29 cellular contexts compared by ENCODE assay signal in the genomic region with DNA sequence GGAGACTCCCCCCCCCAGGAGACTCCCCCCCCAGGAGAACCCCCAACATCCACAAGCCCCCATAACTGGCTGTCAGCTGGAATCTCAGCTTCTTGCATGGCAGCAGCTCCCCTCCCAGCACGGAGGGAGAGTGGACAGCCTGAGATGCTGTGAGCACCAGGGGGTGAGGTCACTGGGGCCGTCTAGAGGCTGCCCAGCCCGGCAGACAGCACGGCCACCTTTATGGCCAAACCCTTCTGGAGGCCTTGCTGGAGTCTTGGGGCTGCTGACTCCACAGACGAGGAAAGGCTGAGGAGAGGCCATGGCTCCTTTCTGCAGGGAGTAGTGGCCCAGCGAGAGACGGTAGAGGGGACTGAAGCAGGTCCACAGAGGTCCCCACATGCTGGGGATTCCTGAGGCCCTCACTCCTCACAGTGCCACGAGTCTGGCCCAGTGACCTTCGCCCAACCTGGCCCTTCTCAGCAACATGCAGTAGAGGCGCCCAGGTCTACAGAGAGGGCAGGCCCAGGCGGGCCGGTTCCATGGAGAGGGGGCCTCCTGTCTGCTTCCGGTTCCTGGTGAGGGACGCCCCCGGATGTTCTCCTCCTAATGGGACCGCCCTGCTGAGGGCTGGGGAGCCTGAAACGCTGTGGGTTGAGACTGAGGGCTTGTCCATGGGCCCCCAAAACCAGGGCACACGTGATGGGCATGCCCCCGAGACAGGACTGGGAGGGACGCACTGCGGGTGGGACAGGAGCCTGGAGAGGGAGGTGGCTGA.
DNase-seq lines count a peak whose midpoint lies in the region; ATAC-seq, FAIRE-seq and TF ChIP-seq lines count a peak whose summit lies in the region.
"Had no signal": no experiment of that assay in that cellular context is flagged by ENCODE, and none has a peak within 500 bp of the region (broad histone marks: within the 10 kb centered on the region; RNA-seq: fewer than 3 reads in every experiment).

No MANE protein-coding gene starts in this region.

- H3K4me1 Mint-ChIP-seq in activated T-cell treated with anti-CD3 and anti-CD28 coated beads, Interleukin-2, amount 50 U/mL, for 24 hours (ENCODE audit: low read depth) = no peaks in the 10 kb centered on the region
- H3K4me1 Mint-ChIP-seq in activated T-cell treated with anti-CD3 and anti-CD28 coated beads, Interleukin-2, amount 50 U/mL, for 72 hours (ENCODE audit: low read depth) = no peaks in the 10 kb centered on the region
- no peaks in the 10 kb centered on the region for H3K4me1 Mint-ChIP-seq in H9
- peaks cover 15% of the 10 kb centered on the region for H3K4me1 Mint-ChIP-seq in osteocyte (ENCODE audit: unreplicated experiment)
- no peaks in the 10 kb centered on the region for H3K4me1 Mint-ChIP-seq in type B pancreatic cell (ENCODE audit: unreplicated experiment)
- H3K4me1 Mint-ChIP-seq: CD4-positive, alpha-beta memory T cell had no signal

- H2BK15ac ChIP-seq in H9 (ENCODE audit: low read depth, low read length) (no peak overlapping the region), H1 (ENCODE audit: low read length) (no peak overlapping the region)

- H4K91ac ChIP-seq in H9 (ENCODE audit: insufficient read length, low read depth, low read length) = no peak overlapping the region
- H4K91ac ChIP-seq in H1 (replicated peaks; ENCODE audit: insufficient read length, low read length) = no peak overlapping the region

- ATAC-seq in activated T-cell treated with anti-CD3 and anti-CD28 coated beads, Interleukin-2, amount 50 U/mL, for 72 hours (replicated peaks in 1 of 2) = no peak

- no peak overlapping the region for H3K4me3 Mint-ChIP-seq in activated T-cell treated with anti-CD3 and anti-CD28 coated beads, Interleukin-2, amount 50 U/mL, for 24 hours
- H3K4me3 Mint-ChIP-seq in activated T-cell treated with anti-CD3 and anti-CD28 coated beads, Interleukin-2, amount 50 U/mL, for 72 hours = no peak overlapping the region
- H3K4me3 Mint-ChIP-seq in H9 (no peak overlapping the region), osteocyte (ENCODE audit: unreplicated experiment) (no peak overlapping the region), type B pancreatic cell (no peak overlapping the region)
- H3K4me3 Mint-ChIP-seq: CD4-positive, alpha-beta memory T cell had no signal

- no peak overlapping the region for H2BK120ac ChIP-seq in H9 (ENCODE audit: low read depth, low read length, poor library complexity, severe bottlenecking)
- no peak overlapping the region for H2BK120ac ChIP-seq in H1 (replicated peaks; ENCODE audit: low read depth, low read length)

- H3K27ac ChIP-seq in H9 (ENCODE audit: insufficient read length, low read depth, low read length) = no peak overlapping the region
- no peak overlapping the region for H3K27ac ChIP-seq in H1 (ENCODE audit: low read depth, low read length)
- no peak overlapping the region for H3K27ac ChIP-seq in prostate gland
- H3K27ac ChIP-seq: neutrophil, skin epidermis, transverse colon had no signal

- no peak overlapping the region for H3T11ph ChIP-seq in H9 (ENCODE audit: low read length)

- H2AFZ ChIP-seq in H9 (ENCODE audit: low read length) (no peak overlapping the region), H1 (ENCODE audit: low read length) (no peak overlapping the region)

- no peaks in the 10 kb centered on the region for H3K27me3 ChIP-seq in H9 (ENCODE audit: insufficient read depth, low read length)
- H3K27me3 ChIP-seq in H1 (replicated peaks in 1 of 4; ENCODE audit: control insufficient read depth in 3 of 4, extremely low read depth in 1 of 4, insufficient read depth in 3 of 4, low read length in 3 of 4) = no peaks in the 10 kb centered on the region
- H3K27me3 ChIP-seq in prostate gland (replicated peaks; ENCODE audit: insufficient read depth) = peaks cover 2% of the 10 kb centered on the region
- H3K27me3 ChIP-seq: neutrophil, transverse colon had no signal

- H3K79me2 ChIP-seq in H9 (ENCODE audit: insufficient read depth, low read length) = no peaks in the 10 kb centered on the region
- no peaks in the 10 kb centered on the region for H3K79me2 ChIP-seq in H1 (ENCODE audit: control insufficient read depth in 1 of 2, insufficient read depth in 2 of 2, low read length in 2 of 2)

- no peak overlapping the region for H3K4me3 ChIP-seq in H1 (ENCODE audit: extremely low read depth in 1 of 4, insufficient read depth in 2 of 4, low read depth in 3 of 4, low read length in 4 of 4)
- H3K4me3 ChIP-seq in prostate gland = no peak overlapping the region
- H3K4me3 ChIP-seq: skin epidermis, transverse colon had no signal

- H3K9me3 Mint-ChIP-seq in activated T-cell treated with anti-CD3 and anti-CD28 coated beads, Interleukin-2, amount 50 U/mL, for 24 hours = no peaks in the 10 kb centered on the region
- no peaks in the 10 kb centered on the region for H3K9me3 Mint-ChIP-seq in activated T-cell treated with anti-CD3 and anti-CD28 coated beads, Interleukin-2, amount 50 U/mL, for 72 hours
- peaks cover 3% of the 10 kb centered on the region in 2 experiments; a peak in 2 of 5 replicates for H3K9me3 Mint-ChIP-seq in H9
- H3K9me3 Mint-ChIP-seq in osteocyte (ENCODE audit: unreplicated experiment) = no peaks in the 10 kb centered on the region
- no peaks in the 10 kb centered on the region for H3K9me3 Mint-ChIP-seq in type B pancreatic cell
- H3K9me3 Mint-ChIP-seq: CD4-positive, alpha-beta memory T cell had no signal

- H4K5ac ChIP-seq in H9 (ENCODE audit: insufficient read length, low read depth, low read length) (no peak overlapping the region), H1 (ENCODE audit: insufficient read length, low read depth, low read length) (no peak overlapping the region)

- TF ChIP-seq CTCF in H9 (conservative IDR thresholded peaks at IDR 0.05) (no peak), H1 (IDR thresholded peaks at IDR 0.05; ENCODE audit: control extremely low read depth in 1 of 3, insufficient read depth in 1 of 3, low read depth in 1 of 3, low read length in 3 of 3) (no peak), osteocyte (IDR thresholded peaks at IDR 0.05) (no peak), prostate gland (IDR thresholded peaks at IDR 0.05) (no peak), type B pancreatic cell (conservative IDR thresholded peaks at IDR 0.05) (no peak)

- TF ChIP-seq POLR2A in H1 (IDR thresholded peaks at IDR 0.05; ENCODE audit: control extremely low read depth in 1 of 2, low read depth in 2 of 2, low read length in 2 of 2) (no peak), prostate gland (IDR thresholded peaks at IDR 0.05) (no peak)

- H3K14ac ChIP-seq in H9 (ENCODE audit: insufficient read depth, low read length) (no peak overlapping the region), H1 (ENCODE audit: insufficient read length) (no peak overlapping the region)

- H3K4me1 ChIP-seq in H9 (ENCODE audit: insufficient read depth, low read length) (no peaks in the 10 kb centered on the region), H1 (replicated peaks in 1 of 4; ENCODE audit: control insufficient read depth in 3 of 4, insufficient read depth in 4 of 4, low read length in 3 of 4) (no peaks in the 10 kb centered on the region; a peak in 1 of 7 replicates), prostate gland (replicated peaks) (no peaks in the 10 kb centered on the region)
- H3K4me1 ChIP-seq: transverse colon had no signal

- H4K20me1 ChIP-seq in H9 (ENCODE audit: control insufficient read depth, insufficient read depth, insufficient read length) (no peaks in the 10 kb centered on the region), H1 (replicated peaks in 1 of 2; ENCODE audit: control insufficient read depth in 1 of 2, insufficient read depth in 2 of 2, low read length in 2 of 2) (no peaks in the 10 kb centered on the region)

- TF ChIP-seq EP300 in H1 (IDR thresholded peaks at IDR 0.05; ENCODE audit: borderline replicate concordance in 1 of 2, low read depth in 2 of 2, low read length in 2 of 2) = no peak

- no peak overlapping the region for H3K18ac ChIP-seq in H9 (ENCODE audit: insufficient read length, low read depth, low read length)
- H3K18ac ChIP-seq in H1 (ENCODE audit: extremely low read depth, low read length) = no peak overlapping the region

- peak; percentile 25 for DNase-seq in activated T-cell treated with anti-CD3 and anti-CD28 coated beads, Interleukin-2, amount 50 U/mL, for 24 hours
- DNase-seq in activated T-cell treated with anti-CD3 and anti-CD28 coated beads, Interleukin-2, amount 50 U/mL, for 72 hours = no peak
- peak; percentile 34 for DNase-seq in H9
- DNase-seq in H1 (ENCODE audit: low read depth in 1 of 2, low spot score in 2 of 2) = no peak
- DNase-seq in osteocyte (ENCODE audit: extremely low spot score, unreplicated experiment) = peak; percentile 79
- DNase-seq in prostate gland (ENCODE audit: low spot score) = no peak
- no peak for DNase-seq in GM03348 (ENCODE audit: low spot score)
- no peak for DNase-seq in type B pancreatic cell (ENCODE audit: extremely low spot score, unreplicated experiment)
- DNase-seq: activated CD4-positive, alpha-beta T cell treated with anti-CD3 and anti-CD28 coated beads for 4 hours; activated CD8-positive, alpha-beta memory T cell treated with anti-CD3 and anti-CD28 coated beads for 24 hours; activated naive CD4-positive, alpha-beta T cell; activated T-cell treated with anti-CD3 and anti-CD28 coated beads, Interleukin-2, amount 50 U/mL, for 48 hours; AML-193; amniotic stem cell; CD4-positive, alpha-beta memory T cell; effector CD8-positive, alpha-beta T cell; EL; glutamatergic neuron; Kasumi-1; NCI-H1436; NCI-H2081 treated with DMSO at 0.1 percent for 48 hours; NCI-H82; transverse colon had no signal

- H3K36me3 ChIP-seq in H1 (ENCODE audit: control insufficient read depth in 2 of 4, insufficient read depth in 4 of 4, low read length in 3 of 4) = no peaks in the 10 kb centered on the region
- no peaks in the 10 kb centered on the region for H3K36me3 ChIP-seq in prostate gland
- H3K36me3 ChIP-seq: neutrophil, transverse colon had no signal

- H2BK20ac ChIP-seq in H9 (ENCODE audit: low read depth, low read length, poor library complexity, severe bottlenecking) (no peak overlapping the region), H1 (ENCODE audit: low read length) (0 out of 2 replicates have a peak overlapping the region, but pooled peaks have one; percentile 32)

- no peaks in the 10 kb centered on the region for H3K36me3 Mint-ChIP-seq in activated T-cell treated with anti-CD3 and anti-CD28 coated beads, Interleukin-2, amount 50 U/mL, for 24 hours (ENCODE audit: low read depth)
- H3K36me3 Mint-ChIP-seq in activated T-cell treated with anti-CD3 and anti-CD28 coated beads, Interleukin-2, amount 50 U/mL, for 72 hours (ENCODE audit: insufficient read depth in 2 of 2) = no peaks in the 10 kb centered on the region
- H3K36me3 Mint-ChIP-seq in H9 (ENCODE audit: insufficient read depth in 1 of 3, low read depth in 3 of 3) (peaks cover 0 to 2% (median 0%) of the 10 kb centered on the region in 3 experiments; a peak in 2 of 7 replicates), osteocyte (ENCODE audit: unreplicated experiment) (no peaks in the 10 kb centered on the region), type B pancreatic cell (no peaks in the 10 kb centered on the region)
- H3K36me3 Mint-ChIP-seq: CD4-positive, alpha-beta memory T cell had no signal

- no peak overlapping the region for H3K23ac ChIP-seq in H9 (ENCODE audit: insufficient read length, low read depth, low read length)
- no peak overlapping the region for H3K23ac ChIP-seq in H1 (ENCODE audit: insufficient read length)

- H3K79me1 ChIP-seq in H9 (ENCODE audit: insufficient read depth, low read depth, low read length, poor library complexity, severe bottlenecking) (no peaks in the 10 kb centered on the region), H1 (ENCODE audit: low read depth, low read length) (no peaks in the 10 kb centered on the region)

- no peak for TF ChIP-seq RAD21 in H1 (IDR thresholded peaks at IDR 0.05 in 1 of 2, conservative IDR thresholded peaks at IDR 0.05 in 1 of 2; ENCODE audit: low read depth in 2 of 2, low read length in 2 of 2)

- no CpG with 5 or more reads among the region's 21 CpGs for WGBS in H9 (ENCODE audit: extremely low coverage, insufficient read length, low lambda C conversion rate)
- WGBS in H1 (ENCODE audit: extremely low coverage in 1 of 2, insufficient coverage in 1 of 2, insufficient read length in 1 of 2, insufficient replicate concordance in 2 of 2, low coverage in 1 of 2, low lambda C conversion rate in 2 of 2, missing lambda C conversion rate in 1 of 2), 2 experiments = 92% methylated on average over 20 of the region's 21 CpGs; no CpG with 5 or more reads in 1 of the 2 experiments
- WGBS in prostate gland = 85% methylated on average over 20 of the region's 21 CpGs

- H2BK12ac ChIP-seq in H9 (ENCODE audit: insufficient read length, low read depth, low read length) = no peak overlapping the region
- H2BK12ac ChIP-seq in H1 (ENCODE audit: low read depth, low read length) = no peak overlapping the region

- intact Hi-C loops in prostate gland (cut with DNase I) = no loop called here

- H2AK5ac ChIP-seq in H9 (ENCODE audit: insufficient read length, low read length) = no peak overlapping the region
- no peak overlapping the region for H2AK5ac ChIP-seq in H1 (ENCODE audit: low read depth, low read length)

- no peaks in the 10 kb centered on the region for H3K27me3 Mint-ChIP-seq in activated T-cell treated with anti-CD3 and anti-CD28 coated beads, Interleukin-2, amount 50 U/mL, for 24 hours
- no peaks in the 10 kb centered on the region for H3K27me3 Mint-ChIP-seq in activated T-cell treated with anti-CD3 and anti-CD28 coated beads, Interleukin-2, amount 50 U/mL, for 72 hours (ENCODE audit: low read depth)
- H3K27me3 Mint-ChIP-seq in H9 (ENCODE audit: low read depth) (no peaks in the 10 kb centered on the region; the same call in 1 of the 2 replicates), osteocyte (ENCODE audit: unreplicated experiment) (peaks cover 11% of the 10 kb centered on the region), type B pancreatic cell (no peaks in the 10 kb centered on the region)
- H3K27me3 Mint-ChIP-seq: CD4-positive, alpha-beta memory T cell had no signal

- no peak overlapping the region for H3K4ac ChIP-seq in H9 (ENCODE audit: low read depth, low read length)
- no peak overlapping the region for H3K4ac ChIP-seq in H1 (replicated peaks; ENCODE audit: insufficient read length, low read depth, low read length)

- no peak for FAIRE-seq in H1 (lab: Jason Lieb, UNC)
- FAIRE-seq: A204.1, colon, GM12891, keratinocyte had no signal

- H2BK5ac ChIP-seq in H9 (ENCODE audit: insufficient read length, low read length) = no peak overlapping the region
- H2BK5ac ChIP-seq in H1 (ENCODE audit: low read depth, low read length) = no peak overlapping the region

- no peak overlapping the region for H3K27ac Mint-ChIP-seq in activated T-cell treated with anti-CD3 and anti-CD28 coated beads, Interleukin-2, amount 50 U/mL, for 24 hours
- no peak overlapping the region for H3K27ac Mint-ChIP-seq in activated T-cell treated with anti-CD3 and anti-CD28 coated beads, Interleukin-2, amount 50 U/mL, for 72 hours
- H3K27ac Mint-ChIP-seq in H9 (no peak overlapping the region), osteocyte (ENCODE audit: unreplicated experiment) (no peak overlapping the region), type B pancreatic cell (no peak overlapping the region)
- H3K27ac Mint-ChIP-seq: CD4-positive, alpha-beta memory T cell had no signal

- H3K9me3 ChIP-seq in H9 (ENCODE audit: control insufficient read depth, low read depth, low read length) = no peaks in the 10 kb centered on the region
- H3K9me3 ChIP-seq in H1 (ENCODE audit: insufficient read depth in 2 of 2, low read depth in 1 of 2, low read length in 1 of 2) = no peaks in the 10 kb centered on the region
- no peaks in the 10 kb centered on the region for H3K9me3 ChIP-seq in prostate gland
- H3K9me3 ChIP-seq: neutrophil, transverse colon had no signal

- POLR2A ChIA-PET in H1 (lab: Charles Lee; ENCODE audit: partially characterized antibody) = interaction anchor here (0.9 kb wide), 1 partner anchor 14 kb away, joined by 3 read pairs; no protein-coding TSS in a partner anchor

- H3K23me2 ChIP-seq in H9 (ENCODE audit: insufficient read length, low read depth, low read length, poor library complexity, severe bottlenecking) (no peaks in the 10 kb centered on the region), H1 (ENCODE audit: low read depth, low read length) (no peaks in the 10 kb centered on the region)

- H3K4me2 ChIP-seq in H9 (ENCODE audit: insufficient read depth, insufficient read length, low read length) (no peak overlapping the region), H1 (ENCODE audit: insufficient read depth in 1 of 2, low read depth in 2 of 2, low read length in 2 of 2) (no peak overlapping the region)

- H3K9ac ChIP-seq in H9 (ENCODE audit: extremely low read depth, insufficient read length, low read length) (no peak overlapping the region), H1 (replicated peaks in 1 of 4; ENCODE audit: extremely low read depth in 1 of 4, low read depth in 3 of 4, low read length in 3 of 4) (no peak overlapping the region)

- no peak overlapping the region for H4K8ac ChIP-seq in H9 (replicated peaks; ENCODE audit: insufficient read length, low read depth, low read length)
- H4K8ac ChIP-seq in H1 (ENCODE audit: extremely low read depth, insufficient read depth, low read length) = no peak overlapping the region

- H3K56ac ChIP-seq in H9 (ENCODE audit: insufficient read length, low read depth, low read length) (no peak overlapping the region), H1 (replicated peaks; ENCODE audit: insufficient read length, low read depth, low read length) (no peak overlapping the region)

- CTCF ChIA-PET in H1 (lab: Charles Lee; ENCODE audit: partially characterized antibody) = no interaction called here

Comparison
In these comparisons a context has a peak if more than half of its experiments do, and no peak if none do; other contexts are left out.
1. DNase-seq: peak in activated T-cell treated with anti-CD3 and anti-CD28 coated beads, Interleukin-2, amount 50 U/mL, for 24 hours (single experiment), H9 (single experiment) and osteocyte (single experiment); none in activated T-cell treated with anti-CD3 and anti-CD28 coated beads, Interleukin-2, amount 50 U/mL, for 72 hours (0 of 2), H1 (0 of 2), prostate gland (single experiment), GM03348 (single experiment) and type B pancreatic cell (single experiment).